In genomic region chr2:17873021-17873420, GRCh38 we compare ENCODE assay signal across 1 cellular context.
TF ChIP-seq lines count a peak whose summit lies in the region.

No MANE protein-coding gene starts in this region.

TF ChIP-seq in HepG2, 621 proteins besides CTCF, POLR2A, EP300 and RAD21:
- TF ChIP-seq TOPORS (CRISPR knock-in tag; IDR thresholded peaks at IDR 0.05): no peak
- no peak for TF ChIP-seq CREBL2 (CRISPR knock-in tag; IDR thresholded peaks at IDR 0.05; ENCODE audit: borderline replicate concordance)
